In genomic region chr19:40626918-40627317, GRCh38 we compare ENCODE assay signal across 18 cellular contexts.
"Had no signal": no experiment of that assay in that cellular context is flagged by ENCODE, and none has a peak within 500 bp of the region (broad histone marks: within the 10 kb centered on the region; RNA-seq: fewer than 3 reads in every experiment).

No MANE protein-coding gene starts in this region.

- H3K4me1 ChIP-seq: gastrocnemius medialis, testis had no signal

- H3K9me3 ChIP-seq: esophagus muscularis mucosa, gastrocnemius medialis, heart right ventricle, mucosa of descending colon, sigmoid colon, testis, tibial nerve had no signal

- DNase-seq: effector CD4-positive, alpha-beta T cell; gastrocnemius medialis; heart right ventricle; hypothalamus; kidney glomerular epithelial cell; mucosa of descending colon; sigmoid colon; stimulated activated CD4-positive, alpha-beta T cell treated with anti-CD3 and anti-CD28 coated beads, Interleukin-2, amount 100 ng/mL, for 24 hours; stimulated activated CD4-positive, alpha-beta T cell treated with anti-CD3 and anti-CD28 coated beads, Interleukin-4, amount 100 ng/mL, for 4 hours; stimulated activated naive CD4-positive, alpha-beta T cell; testis had no signal

- FAIRE-seq: islet of Langerhans had no signal

- H3K4me3 Mint-ChIP-seq: naive thymus-derived CD8-positive, alpha-beta T cell had no signal

- ATAC-seq: gastrocnemius medialis; mucosa of descending colon; naive thymus-derived CD8-positive, alpha-beta T cell had no signal

- H3K9me3 Mint-ChIP-seq: naive thymus-derived CD8-positive, alpha-beta T cell had no signal

- H3K27ac ChIP-seq: coronary artery, epithelial cell of prostate, esophagus muscularis mucosa, gastrocnemius medialis, heart right ventricle, sigmoid colon, skin epidermis, testis had no signal

- H3K27me3 Mint-ChIP-seq: naive thymus-derived CD8-positive, alpha-beta T cell had no signal

- H3K4me3 ChIP-seq: coronary artery, esophagus muscularis mucosa, gastrocnemius medialis, heart right ventricle, mucosa of descending colon, sigmoid colon, skin epidermis, testis, tibial nerve had no signal

- H3K27me3 ChIP-seq: esophagus muscularis mucosa, gastrocnemius medialis, heart right ventricle, sigmoid colon, testis, tibial nerve had no signal
